1 cellular context compared by ENCODE assay signal in the genomic region with DNA sequence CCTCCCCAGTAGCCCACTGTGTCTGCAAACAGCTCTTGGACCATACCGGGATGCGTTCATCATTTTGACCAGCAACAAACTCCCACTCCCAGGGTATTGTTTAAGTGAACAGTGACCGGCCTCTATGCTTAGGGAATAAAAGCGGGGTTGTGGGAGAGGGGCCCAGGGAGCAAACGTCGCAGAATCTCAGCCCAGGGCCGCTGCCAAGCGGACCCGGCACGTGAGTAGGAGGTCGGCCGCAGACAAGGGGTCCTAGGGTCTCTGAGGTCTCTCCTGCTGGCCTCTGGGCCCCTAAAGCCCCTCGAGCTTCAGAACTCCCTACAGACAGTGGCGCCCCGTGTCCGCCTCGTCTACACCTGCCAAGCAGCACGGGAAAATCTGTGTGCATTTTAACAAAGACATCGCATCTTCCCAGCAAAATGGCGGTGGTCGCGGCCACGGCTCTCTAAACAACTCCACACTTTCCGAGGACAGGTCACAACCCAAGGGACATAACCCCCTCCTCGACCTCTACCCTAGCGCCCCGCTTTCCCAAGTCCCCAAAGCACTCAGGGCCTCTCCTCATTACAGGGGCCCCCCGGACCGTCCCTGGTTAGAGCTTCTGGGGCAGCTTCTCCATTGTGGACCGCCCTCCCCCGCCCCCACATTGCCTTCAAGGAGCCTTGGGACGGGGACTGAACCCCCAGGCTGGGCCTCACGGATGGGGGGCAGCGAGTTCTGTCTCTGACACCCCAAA.
TF ChIP-seq lines count a peak whose summit lies in the region.

No MANE protein-coding gene starts in this region.

TF ChIP-seq in GM23338, 12 proteins besides CTCF, POLR2A, EP300 and RAD21:
- TF ChIP-seq, protein P1, sequence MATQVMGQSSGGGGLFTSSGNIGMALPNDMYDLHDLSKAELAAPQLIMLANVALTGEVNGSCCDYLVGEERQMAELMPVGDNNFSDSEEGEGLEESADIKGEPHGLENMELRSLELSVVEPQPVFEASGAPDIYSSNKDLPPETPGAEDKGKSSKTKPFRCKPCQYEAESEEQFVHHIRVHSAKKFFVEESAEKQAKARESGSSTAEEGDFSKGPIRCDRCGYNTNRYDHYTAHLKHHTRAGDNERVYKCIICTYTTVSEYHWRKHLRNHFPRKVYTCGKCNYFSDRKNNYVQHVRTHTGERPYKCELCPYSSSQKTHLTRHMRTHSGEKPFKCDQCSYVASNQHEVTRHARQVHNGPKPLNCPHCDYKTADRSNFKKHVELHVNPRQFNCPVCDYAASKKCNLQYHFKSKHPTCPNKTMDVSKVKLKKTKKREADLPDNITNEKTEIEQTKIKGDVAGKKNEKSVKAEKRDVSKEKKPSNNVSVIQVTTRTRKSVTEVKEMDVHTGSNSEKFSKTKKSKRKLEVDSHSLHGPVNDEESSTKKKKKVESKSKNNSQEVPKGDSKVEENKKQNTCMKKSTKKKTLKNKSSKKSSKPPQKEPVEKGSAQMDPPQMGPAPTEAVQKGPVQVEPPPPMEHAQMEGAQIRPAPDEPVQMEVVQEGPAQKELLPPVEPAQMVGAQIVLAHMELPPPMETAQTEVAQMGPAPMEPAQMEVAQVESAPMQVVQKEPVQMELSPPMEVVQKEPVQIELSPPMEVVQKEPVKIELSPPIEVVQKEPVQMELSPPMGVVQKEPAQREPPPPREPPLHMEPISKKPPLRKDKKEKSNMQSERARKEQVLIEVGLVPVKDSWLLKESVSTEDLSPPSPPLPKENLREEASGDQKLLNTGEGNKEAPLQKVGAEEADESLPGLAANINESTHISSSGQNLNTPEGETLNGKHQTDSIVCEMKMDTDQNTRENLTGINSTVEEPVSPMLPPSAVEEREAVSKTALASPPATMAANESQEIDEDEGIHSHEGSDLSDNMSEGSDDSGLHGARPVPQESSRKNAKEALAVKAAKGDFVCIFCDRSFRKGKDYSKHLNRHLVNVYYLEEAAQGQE (IDR thresholded peaks at IDR 0.05; ENCODE audit: unreplicated experiment) = no peak
- no peak for TF ChIP-seq EZH2phosphoT487 (IDR thresholded peaks at IDR 0.05; ENCODE audit: unreplicated experiment)
- TF ChIP-seq, protein P2, sequence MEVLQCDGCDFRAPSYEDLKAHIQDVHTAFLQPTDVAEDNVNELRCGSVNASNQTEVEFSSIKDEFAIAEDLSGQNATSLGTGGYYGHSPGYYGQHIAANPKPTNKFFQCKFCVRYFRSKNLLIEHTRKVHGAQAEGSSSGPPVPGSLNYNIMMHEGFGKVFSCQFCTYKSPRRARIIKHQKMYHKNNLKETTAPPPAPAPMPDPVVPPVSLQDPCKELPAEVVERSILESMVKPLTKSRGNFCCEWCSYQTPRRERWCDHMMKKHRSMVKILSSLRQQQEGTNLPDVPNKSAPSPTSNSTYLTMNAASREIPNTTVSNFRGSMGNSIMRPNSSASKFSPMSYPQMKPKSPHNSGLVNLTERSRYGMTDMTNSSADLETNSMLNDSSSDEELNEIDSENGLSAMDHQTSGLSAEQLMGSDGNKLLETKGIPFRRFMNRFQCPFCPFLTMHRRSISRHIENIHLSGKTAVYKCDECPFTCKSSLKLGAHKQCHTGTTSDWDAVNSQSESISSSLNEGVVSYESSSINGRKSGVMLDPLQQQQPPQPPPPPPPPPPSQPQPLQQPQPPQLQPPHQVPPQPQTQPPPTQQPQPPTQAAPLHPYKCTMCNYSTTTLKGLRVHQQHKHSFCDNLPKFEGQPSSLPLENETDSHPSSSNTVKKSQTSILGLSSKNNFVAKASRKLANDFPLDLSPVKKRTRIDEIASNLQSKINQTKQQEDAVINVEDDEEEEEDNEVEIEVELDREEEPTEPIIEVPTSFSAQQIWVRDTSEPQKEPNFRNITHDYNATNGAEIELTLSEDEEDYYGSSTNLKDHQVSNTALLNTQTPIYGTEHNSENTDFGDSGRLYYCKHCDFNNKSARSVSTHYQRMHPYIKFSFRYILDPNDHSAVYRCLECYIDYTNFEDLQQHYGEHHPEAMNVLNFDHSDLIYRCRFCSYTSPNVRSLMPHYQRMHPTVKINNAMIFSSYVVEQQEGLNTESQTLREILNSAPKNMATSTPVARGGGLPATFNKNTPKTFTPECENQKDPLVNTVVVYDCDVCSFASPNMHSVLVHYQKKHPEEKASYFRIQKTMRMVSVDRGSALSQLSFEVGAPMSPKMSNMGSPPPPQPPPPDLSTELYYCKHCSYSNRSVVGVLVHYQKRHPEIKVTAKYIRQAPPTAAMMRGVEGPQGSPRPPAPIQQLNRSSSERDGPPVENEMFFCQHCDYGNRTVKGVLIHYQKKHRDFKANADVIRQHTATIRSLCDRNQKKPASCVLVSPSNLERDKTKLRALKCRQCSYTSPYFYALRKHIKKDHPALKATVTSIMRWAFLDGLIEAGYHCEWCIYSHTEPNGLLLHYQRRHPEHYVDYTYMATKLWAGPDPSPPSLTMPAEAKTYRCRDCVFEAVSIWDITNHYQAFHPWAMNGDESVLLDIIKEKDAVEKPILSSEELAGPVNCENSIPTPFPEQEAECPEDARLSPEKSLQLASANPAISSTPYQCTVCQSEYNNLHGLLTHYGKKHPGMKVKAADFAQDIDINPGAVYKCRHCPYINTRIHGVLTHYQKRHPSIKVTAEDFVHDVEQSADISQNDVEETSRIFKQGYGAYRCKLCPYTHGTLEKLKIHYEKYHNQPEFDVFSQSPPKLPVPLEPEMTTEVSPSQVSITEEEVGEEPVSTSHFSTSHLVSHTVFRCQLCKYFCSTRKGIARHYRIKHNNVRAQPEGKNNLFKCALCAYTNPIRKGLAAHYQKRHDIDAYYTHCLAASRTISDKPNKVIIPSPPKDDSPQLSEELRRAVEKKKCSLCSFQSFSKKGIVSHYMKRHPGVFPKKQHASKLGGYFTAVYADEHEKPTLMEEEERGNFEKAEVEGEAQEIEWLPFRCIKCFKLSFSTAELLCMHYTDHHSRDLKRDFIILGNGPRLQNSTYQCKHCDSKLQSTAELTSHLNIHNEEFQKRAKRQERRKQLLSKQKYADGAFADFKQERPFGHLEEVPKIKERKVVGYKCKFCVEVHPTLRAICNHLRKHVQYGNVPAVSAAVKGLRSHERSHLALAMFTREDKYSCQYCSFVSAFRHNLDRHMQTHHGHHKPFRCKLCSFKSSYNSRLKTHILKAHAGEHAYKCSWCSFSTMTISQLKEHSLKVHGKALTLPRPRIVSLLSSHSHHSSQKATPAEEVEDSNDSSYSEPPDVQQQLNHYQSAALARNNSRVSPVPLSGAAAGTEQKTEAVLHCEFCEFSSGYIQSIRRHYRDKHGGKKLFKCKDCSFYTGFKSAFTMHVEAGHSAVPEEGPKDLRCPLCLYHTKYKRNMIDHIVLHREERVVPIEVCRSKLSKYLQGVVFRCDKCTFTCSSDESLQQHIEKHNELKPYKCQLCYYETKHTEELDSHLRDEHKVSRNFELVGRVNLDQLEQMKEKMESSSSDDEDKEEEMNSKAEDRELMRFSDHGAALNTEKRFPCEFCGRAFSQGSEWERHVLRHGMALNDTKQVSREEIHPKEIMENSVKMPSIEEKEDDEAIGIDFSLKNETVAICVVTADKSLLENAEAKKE (CRISPR knock-in tag; IDR thresholded peaks at IDR 0.05) = no peak
- TF ChIP-seq POLR2AphosphoS5 (IDR thresholded peaks at IDR 0.05; ENCODE audit: low read depth) = no peak
- no peak for TF ChIP-seq EZH2 (IDR thresholded peaks at IDR 0.05; ENCODE audit: low read depth, unreplicated experiment)
- TF ChIP-seq ZNF114 (CRISPR knock-in tag; IDR thresholded peaks at IDR 0.05) = no peak
- no peak for TF ChIP-seq NANOG (IDR thresholded peaks at IDR 0.05; ENCODE audit: borderline replicate concordance)
- no peak for TF ChIP-seq CREB1 (CRISPR knock-in tag; IDR thresholded peaks at IDR 0.05; ENCODE audit: low read depth)
- TF ChIP-seq JUNB (IDR thresholded peaks at IDR 0.05; ENCODE audit: unreplicated experiment) = no peak
- TF ChIP-seq ZNF331 (CRISPR knock-in tag; IDR thresholded peaks at IDR 0.05; ENCODE audit: low read depth) = no peak
- TF ChIP-seq, protein P3, sequence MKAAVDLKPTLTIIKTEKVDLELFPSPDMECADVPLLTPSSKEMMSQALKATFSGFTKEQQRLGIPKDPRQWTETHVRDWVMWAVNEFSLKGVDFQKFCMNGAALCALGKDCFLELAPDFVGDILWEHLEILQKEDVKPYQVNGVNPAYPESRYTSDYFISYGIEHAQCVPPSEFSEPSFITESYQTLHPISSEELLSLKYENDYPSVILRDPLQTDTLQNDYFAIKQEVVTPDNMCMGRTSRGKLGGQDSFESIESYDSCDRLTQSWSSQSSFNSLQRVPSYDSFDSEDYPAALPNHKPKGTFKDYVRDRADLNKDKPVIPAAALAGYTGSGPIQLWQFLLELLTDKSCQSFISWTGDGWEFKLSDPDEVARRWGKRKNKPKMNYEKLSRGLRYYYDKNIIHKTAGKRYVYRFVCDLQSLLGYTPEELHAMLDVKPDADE (IDR thresholded peaks at IDR 0.05) = no peak
- no peak for TF ChIP-seq STAT1 (IDR thresholded peaks at IDR 0.05; ENCODE audit: unreplicated experiment)
TF ChIP-seq in GM23338: peak in this region for 0.
